In genomic region chr6:90739339-90739738, GRCh38 we compare ENCODE assay signal across 17 cellular contexts.
DNase-seq lines count a peak whose midpoint lies in the region; ATAC-seq and TF ChIP-seq lines count a peak whose summit lies in the region.
"Had no signal": no experiment of that assay in that cellular context is flagged by ENCODE, and none has a peak within 500 bp of the region (broad histone marks: within the 10 kb centered on the region; RNA-seq: fewer than 3 reads in every experiment).

No MANE protein-coding gene starts in this region.

- no peaks in the 10 kb centered on the region for H3K4me1 Mint-ChIP-seq in natural killer cell treated with Interleukin-12 subunit alpha and Interleukin-12 subunit beta and Interleukin-15 and Interleukin-18, amount 100 ng/mL, for 72 hours (ENCODE audit: low read depth in 2 of 2)
- H3K4me1 Mint-ChIP-seq: CD14-positive monocyte had no signal

- H3K4me3 ChIP-seq in epithelial cell of esophagus (ENCODE audit: low read length): no peak overlapping the region
- H3K4me3 ChIP-seq: GM12878, SK-N-MC had no signal

- peak in 2 of 3 experiments; percentile 11 to 41 for DNase-seq in NCI-H1417 (lab: John Stamatoyannopoulos, UW)
- DNase-seq in NCI-H1417 treated with DMSO at 0.1 percent for 48 hours (lab: John Stamatoyannopoulos, UW): no peak
- peak; percentile 88 for DNase-seq in ELF-1 (ENCODE audit: low read depth, low spot score)
- DNase-seq in NCI-H526 treated with DMSO at 0.1 percent for 48 hours (lab: John Stamatoyannopoulos, UW): peak; percentile 22
- DNase-seq in epithelial cell of esophagus (ENCODE audit: low read depth): peak; percentile 57
- DNase-seq in natural killer cell treated with Interleukin-12 subunit alpha and Interleukin-12 subunit beta and Interleukin-15 and Interleukin-18, amount 100 ng/mL, for 72 hours (ENCODE audit: low spot score): no peak
- DNase-seq: NCI-H1436; NCI-H2029; NCI-H524; NK-92 treated with Interleukin-12 subunit alpha and Interleukin-12 subunit beta, amount 100 ng/mL, for 24 hours; Right ventricle myocardium superior had no signal

- no peak overlapping the region for H3K4me3 Mint-ChIP-seq in natural killer cell treated with Interleukin-12 subunit alpha and Interleukin-12 subunit beta and Interleukin-15 and Interleukin-18, amount 100 ng/mL, for 72 hours
- H3K4me3 Mint-ChIP-seq: CD14-positive monocyte had no signal

- H3K27ac Mint-ChIP-seq in natural killer cell treated with Interleukin-12 subunit alpha and Interleukin-12 subunit beta and Interleukin-15 and Interleukin-18, amount 100 ng/mL, for 72 hours: no peak overlapping the region
- H3K27ac Mint-ChIP-seq: CD14-positive monocyte had no signal

- ATAC-seq in HG03045 (IDR thresholded peaks at IDR 0.05; ENCODE audit: unreplicated experiment) (no peak), HG03439 (IDR thresholded peaks at IDR 0.05; ENCODE audit: unreplicated experiment) (no peak)
- ATAC-seq in natural killer cell treated with Interleukin-12 subunit alpha and Interleukin-12 subunit beta and Interleukin-15 and Interleukin-18, amount 100 ng/mL, for 72 hours: no peak
- ATAC-seq: GM12878, HCT116 had no signal

- H3K9me3 Mint-ChIP-seq in natural killer cell treated with Interleukin-12 subunit alpha and Interleukin-12 subunit beta and Interleukin-15 and Interleukin-18, amount 100 ng/mL, for 72 hours: peaks cover 16% of the 10 kb centered on the region

- H3K36me3 Mint-ChIP-seq in natural killer cell treated with Interleukin-12 subunit alpha and Interleukin-12 subunit beta and Interleukin-15 and Interleukin-18, amount 100 ng/mL, for 72 hours: no peaks in the 10 kb centered on the region
- H3K36me3 Mint-ChIP-seq: CD14-positive monocyte had no signal

- no peak for TF ChIP-seq CTCF in epithelial cell of esophagus (IDR thresholded peaks at IDR 0.05; ENCODE audit: insufficient read depth, low read depth, low read length, missing control alignments)

- H3K27me3 Mint-ChIP-seq in natural killer cell treated with Interleukin-12 subunit alpha and Interleukin-12 subunit beta and Interleukin-15 and Interleukin-18, amount 100 ng/mL, for 72 hours: peaks cover 0 to 14% of the 10 kb centered on the region in 2 donors

Comparison
In these comparisons a context has a peak if more than half of its experiments do, and no peak if none do; other contexts are left out.
1. DNase-seq: peak in NCI-H1417 (2 of 3), ELF-1 (single experiment), NCI-H526 treated with DMSO at 0.1 percent for 48 hours (single experiment) and epithelial cell of esophagus (single experiment); none in NCI-H1417 treated with DMSO at 0.1 percent for 48 hours (single experiment) and natural killer cell treated with Interleukin-12 subunit alpha and Interleukin-12 subunit beta and Interleukin-15 and Interleukin-18, amount 100 ng/mL, for 72 hours (single experiment).